29 cellular contexts compared by ENCODE assay signal in genomic region chr1:231432996-231433395, GRCh38. TPM values are rescaled to one million over a fixed set of nuclear protein-coding genes. Genes with fewer than 3 reads are reported as not detected.
DNase-seq lines count a peak whose midpoint lies in the region; ATAC-seq, FAIRE-seq and TF ChIP-seq lines count a peak whose summit lies in the region.
"Had no signal": no experiment of that assay in that cellular context is flagged by ENCODE, and none has a peak within 500 bp of the region (broad histone marks: within the 10 kb centered on the region; RNA-seq: fewer than 3 reads in every experiment).

No MANE protein-coding gene starts in this region.

- H3K27ac ChIP-seq in HepG2 (ENCODE audit: extremely low read length, insufficient read depth, low read length) (no peak overlapping the region), right lobe of liver (no peak overlapping the region), HEK293 (ENCODE audit: extremely low read depth, low read depth, low read length) (no peak overlapping the region)
- H3K27ac ChIP-seq: 22Rv1; A549; BLaER1; BLaER1 treated with 17β-estradiol and CSF1 and Interleukin-3, amounts not matched to agents 10 nM and 100 nM; C4-2B had no signal

- intact Hi-C loops in HepG2 (cut with micrococcal nuclease; ENCODE audit: unreplicated experiment) (no loop called here), right lobe of liver (cut with DNase I) (no loop called here)

- 82% methylated on average over 2 of the region's 2 CpGs for WGBS in HepG2 (ENCODE audit: low lambda C conversion rate)
- WGBS in right lobe of liver (ENCODE audit: insufficient coverage, low coverage, low lambda C conversion rate, missing lambda C conversion rate), result no CpG with 5 or more reads among the region's 2 CpGs

- ATAC-seq in HepG2 (no peak), right lobe of liver (no peak)
- ATAC-seq: A549; CD8-positive, alpha-beta T cell had no signal

- H4K20me1 ChIP-seq in HepG2 (ENCODE audit: insufficient read depth, low read length), result no peaks in the 10 kb centered on the region
- H4K20me1 ChIP-seq: BLaER1; BLaER1 treated with 17β-estradiol and CSF1 and Interleukin-3, amounts not matched to agents 10 nM and 100 nM had no signal

- H3K79me2 ChIP-seq in HepG2 (ENCODE audit: insufficient read depth, low read length), result no peaks in the 10 kb centered on the region

- CTCF ChIA-PET in HepG2 (lab: Yijun Ruan, JAX; ENCODE audit: low intra/inter-chr PET ratio, low total read pairs), result no interaction called here
- CTCF ChIA-PET in HEK293 (lab: Yijun Ruan, JAX), result interaction anchor here (0.6 to 0.7 kb wide), 3 partner anchors 9 to 773 kb away, joined by 4 to 7 read pairs (median 6); no protein-coding TSS in a partner anchor

- no peak for DNase-seq in HepG2 (ENCODE audit: low spot score)
- no peak for DNase-seq in right lobe of liver
- no peak for DNase-seq in DMS79 (lab: John Stamatoyannopoulos, UW)
- DNase-seq: 8988T; ACHN; BE2C; C1 segment of cervical spinal cord; Caco-2; Calu3; CD4-positive, alpha-beta memory T cell; CD4-positive, alpha-beta T cell; CD4-positive, CD25-positive, alpha-beta regulatory T cell; CD8-positive, alpha-beta memory T cell; CD8-positive, alpha-beta T cell; COR-L47; DMS 273 treated with DMSO at 0.1 percent for 48 hours; DMS153; DMS53; DMS79 treated with DMSO at 0.1 percent for 48 hours; DND-41; EL had no signal

- H3K9ac ChIP-seq in HepG2 (ENCODE audit: insufficient read depth, low read depth, low read length), result no peak overlapping the region
- H3K9ac ChIP-seq: BLaER1; BLaER1 treated with 17β-estradiol and CSF1 and Interleukin-3, amounts not matched to agents 10 nM and 100 nM had no signal

- POLR2A ChIA-PET in HepG2 (lab: Yijun Ruan, JAX), result no interaction called here
- POLR2A ChIA-PET in HEK293 (lab: Yijun Ruan, JAX), result interaction anchor here (0.7 kb wide), 1 partner anchor 39 kb away, joined by 4 read pairs; no protein-coding TSS in a partner anchor

- no peak for FAIRE-seq in HepG2 (lab: Jason Lieb, UNC)
- FAIRE-seq: A204.1, A549, D721Med had no signal

- H3K36me3 ChIP-seq in HepG2 (replicated peaks in 1 of 2; ENCODE audit: control insufficient read depth in 1 of 2, insufficient read depth in 2 of 2, low read length in 2 of 2), result no peaks in the 10 kb centered on the region
- H3K36me3 ChIP-seq in right lobe of liver, result no peaks in the 10 kb centered on the region
- no peaks in the 10 kb centered on the region; a peak in 1 of 3 replicates for H3K36me3 ChIP-seq in HEK293 (ENCODE audit: control insufficient read depth in 2 of 2, insufficient read depth in 1 of 2, low read length in 2 of 2)
- H3K36me3 ChIP-seq: BE2C; BLaER1; BLaER1 treated with 17β-estradiol and CSF1 and Interleukin-3, amounts not matched to agents 10 nM and 100 nM had no signal

- H3K4me2 ChIP-seq in HepG2 (ENCODE audit: low read depth, low read length), result no peak overlapping the region
- H3K4me2 ChIP-seq: A549; BLaER1; BLaER1 treated with 17β-estradiol and CSF1 and Interleukin-3, amounts not matched to agents 10 nM and 100 nM had no signal

- TF ChIP-seq POLR2A in HepG2 (IDR thresholded peaks at IDR 0.05; ENCODE audit: insufficient read depth in 1 of 2, low read depth in 2 of 2, low read length in 2 of 2) (no peak), right lobe of liver (IDR thresholded peaks at IDR 0.05) (no peak)

- no peak for TF ChIP-seq CTCF in HepG2 (CRISPR knock-in tag; IDR thresholded peaks at IDR 0.05)
- no peak for TF ChIP-seq CTCF in right lobe of liver (IDR thresholded peaks at IDR 0.05)
- TF ChIP-seq CTCF in HEK293 (tag by site-specific recombination; IDR thresholded peaks at IDR 0.05), result no peak

- in situ Hi-C loops in HepG2 (cut with HindIII; ENCODE audit: extremely low pct_ligation_motif_present, low pct_unique_long_range_greater_than_20kb), result no loop called here

- H3K4me3 ChIP-seq in HepG2 (replicated peaks in 1 of 3; ENCODE audit: insufficient read depth in 1 of 3, low read depth in 2 of 3, low read length in 3 of 3) (no peak overlapping the region), right lobe of liver (no peak overlapping the region), HEK293 (ENCODE audit: low read depth, low read length) (no peak overlapping the region)
- H3K4me3 ChIP-seq: A549; BLaER1; BLaER1 treated with 17β-estradiol and CSF1 and Interleukin-3, amounts not matched to agents 10 nM and 100 nM had no signal

- no peak overlapping the region for H2AFZ ChIP-seq in HepG2 (ENCODE audit: low read length)

- BruUV-seq in HepG2 (replicated peaks; lab: Mats Ljungman, UMichigan), result no TSS peak

- no peak for TF ChIP-seq EP300 in HepG2 (IDR thresholded peaks at IDR 0.05; ENCODE audit: low read depth in 2 of 2, low read length in 2 of 2)
- no peak for TF ChIP-seq EP300 in HepG2 (CRISPR knock-in tag; IDR thresholded peaks at IDR 0.05; ENCODE audit: borderline replicate concordance)

- H3K4me1 ChIP-seq in HepG2 (ENCODE audit: insufficient read depth, low read length), result peaks cover 18% of the 10 kb centered on the region
- peaks cover 0 to 4% (median 0%) of the 10 kb centered on the region in 4 donors for H3K4me1 ChIP-seq in right lobe of liver
- no peaks in the 10 kb centered on the region for H3K4me1 ChIP-seq in HEK293 (ENCODE audit: control insufficient read depth, insufficient read depth, low read length)
- H3K4me1 ChIP-seq: A549, BE2C, BLaER1 had no signal

- H3K9me3 ChIP-seq in HepG2 (ENCODE audit: low read length), result no peaks in the 10 kb centered on the region
- H3K9me3 ChIP-seq in right lobe of liver, result no peaks in the 10 kb centered on the region
- H3K9me3 ChIP-seq in HEK293 (ENCODE audit: control insufficient read depth, insufficient read depth, low read depth, low read length), result no peaks in the 10 kb centered on the region
- H3K9me3 ChIP-seq: A549, BE2C, BLaER1, Caco-2 had no signal

- TF ChIP-seq RAD21 in HepG2 (CRISPR knock-in tag; IDR thresholded peaks at IDR 0.05), result no peak

- H3K27me3 ChIP-seq in HepG2 (ENCODE audit: control insufficient read depth in 1 of 2, insufficient read depth in 2 of 2, low read length in 2 of 2) (no peaks in the 10 kb centered on the region), right lobe of liver (no peaks in the 10 kb centered on the region)
- H3K27me3 ChIP-seq: BE2C; BLaER1; BLaER1 treated with 17β-estradiol and CSF1 and Interleukin-3, amounts not matched to agents 10 nM and 100 nM had no signal

TF ChIP-seq in HepG2, 621 proteins besides CTCF, POLR2A, EP300 and RAD21 (continues in another document):
- TF ChIP-seq ZNF770 (CRISPR knock-in tag; IDR thresholded peaks at IDR 0.05), result 0 out of 2 replicates have a peak, but pooled peaks have one; percentile 42

TF ChIP-seq in HEK293, 187 proteins besides CTCF, POLR2A, EP300 and RAD21:
- TF ChIP-seq ZNF133 (tag by site-specific recombination; IDR thresholded peaks at IDR 0.05) (peak; percentile 91), ZNF211 (tag by site-specific recombination; IDR thresholded peaks at IDR 0.05; ENCODE audit: low read depth) (no peak)

RNA-seq across cellular contexts. Expression of gene EGLN1, which starts 10.9 kb away (rescaled TPM):
- 34.4 and 38.2 TPM in 2 replicates for total RNA-seq in HepG2 (2016; rRNA removed; fragmentation: Illumina TruSeq; extraction: Trizol)
- 5.4 and 8.9 TPM in 2 replicates for total RNA-seq in HepG2 (2016; cell fraction: cytosol; rRNA removed; fragmentation: Illumina TruSeq; extraction: Trizol; ENCODE audit: low read depth)
- 35.4 and 39.1 TPM in 2 replicates for total RNA-seq in HepG2 (2016; cell fraction: insoluble cytoplasmic fraction; rRNA removed; fragmentation: Illumina TruSeq; extraction: Trizol)
- 24.6 TPM in 2 replicates for total RNA-seq in HepG2 (2016; cell fraction: membrane; rRNA removed; fragmentation: Illumina TruSeq; extraction: Trizol)
- 18.5 and 19.0 TPM in 2 replicates for total RNA-seq in HepG2 (2016; cell fraction: nucleus; rRNA removed; fragmentation: Illumina TruSeq; extraction: Trizol)
- 34.0 and 44.1 TPM in 2 replicates for polyA plus RNA-seq in HepG2 (2011; rRNA removed)
- 14.2 and 22.5 TPM in 2 replicates for polyA plus RNA-seq in HepG2 (2011; cell fraction: cytosol; rRNA removed)
- 10.6 and 13.2 TPM in 2 replicates for polyA plus RNA-seq in HepG2 (2011; cell fraction: nucleus; rRNA removed)
- polyA plus RNA-seq in HepG2 (2012), result 42.4 and 51.8 TPM in 2 replicates
- 3.9 and 5.0 TPM in 2 replicates for polyA plus RNA-seq in HepG2 (2016; cell fraction: cytosol; fragmentation: Illumina TruSeq; extraction: Trizol; ENCODE audit: low read depth)
- polyA plus RNA-seq in HepG2 (2016; cell fraction: insoluble cytoplasmic fraction; fragmentation: Illumina TruSeq; extraction: Trizol; ENCODE audit: low read depth), result 29.2 and 31.8 TPM in 2 replicates
- 12.2 and 13.6 TPM in 2 replicates for polyA plus RNA-seq in HepG2 (2016; cell fraction: membrane; fragmentation: Illumina TruSeq; extraction: Trizol; ENCODE audit: low read depth)
- polyA plus RNA-seq in HepG2 (2016; cell fraction: nucleus; fragmentation: Illumina TruSeq; extraction: Trizol; ENCODE audit: insufficient read depth, low read depth), result 14.1 and 15.7 TPM in 2 replicates
- 10.6 and 21.6 TPM in 2 replicates for polyA minus RNA-seq in HepG2 (2011; rRNA and poly(A)+ RNA removed; ENCODE audit: low replicate concordance)
- 37.5 and 53.9 TPM in 2 replicates for polyA minus RNA-seq in HepG2 (2011; cell fraction: cytosol; rRNA and poly(A)+ RNA removed)
- 54.3 and 59.9 TPM in 2 replicates for polyA minus RNA-seq in HepG2 (2011; cell fraction: nucleus; rRNA and poly(A)+ RNA removed)
- total RNA-seq in right lobe of liver, result 10 to 100 TPM; 19.3 to 66.5 (median 38.9) TPM
